Comparison of ENCODE assay signal across 18 cellular contexts in the genomic region with DNA sequence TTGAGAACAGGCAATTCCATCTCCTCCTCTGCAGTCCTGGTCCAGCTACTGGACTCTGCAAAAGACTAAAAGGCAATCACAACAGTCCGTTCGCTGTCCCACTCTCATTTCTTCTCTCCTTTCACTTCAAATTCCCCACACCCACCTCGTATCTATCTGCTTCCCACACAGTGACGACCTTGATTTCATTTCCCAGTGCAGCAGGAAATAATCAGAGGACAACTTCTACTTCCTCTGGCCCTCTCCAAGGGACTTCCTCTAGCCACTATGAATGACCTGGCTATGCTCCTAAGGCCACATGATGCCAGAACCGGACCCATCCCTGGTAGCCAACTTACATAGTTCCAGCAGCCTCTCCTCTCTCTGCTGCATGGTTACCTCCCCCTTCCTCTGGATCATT. TPM values are rescaled to one million over a fixed set of nuclear protein-coding genes. Genes with fewer than 3 reads are reported as not detected.
DNase-seq lines count a peak whose midpoint lies in the region; ATAC-seq, FAIRE-seq and TF ChIP-seq lines count a peak whose summit lies in the region.
"Had no signal": no experiment of that assay in that cellular context is flagged by ENCODE, and none has a peak within 500 bp of the region (broad histone marks: within the 10 kb centered on the region; RNA-seq: fewer than 3 reads in every experiment).

No MANE protein-coding gene starts in this region.

- no peak overlapping the region for H3K4me2 ChIP-seq in astrocyte (ENCODE audit: low read length)

- no peak overlapping the region for H2AFZ ChIP-seq in astrocyte (ENCODE audit: low read depth, low read length)

- 61 to 68% methylated on average over 5 of the region's 5 CpGs for WGBS in lung, 2 donors
- 66% methylated on average over 5 of the region's 5 CpGs for WGBS in suprapubic skin

- H3K4me3 Mint-ChIP-seq in CD8-positive, alpha-beta memory T cell = peak overlapping the region; percentile 16 to 91 (median 57)
- H3K4me3 Mint-ChIP-seq in astrocyte (ENCODE audit: unreplicated experiment) = no peak overlapping the region

- POLR2A ChIA-PET in CD8-positive, alpha-beta memory T cell (lab: Charles Lee) = no interaction called here

- peaks cover 24% of the 10 kb centered on the region for H3K36me3 ChIP-seq in CD8-positive, alpha-beta memory T cell (ENCODE audit: insufficient read depth, low read length)
- H3K36me3 ChIP-seq in astrocyte (ENCODE audit: insufficient read depth, low read length) (peaks cover 26% of the 10 kb centered on the region), lung (ENCODE audit: control insufficient read depth in 2 of 2, insufficient read depth in 2 of 2, low read length in 2 of 2) (peaks cover 17 to 44% of the 10 kb centered on the region in 2 donors), suprapubic skin (peaks cover 78% of the 10 kb centered on the region), Peyer's patch (peaks cover 0 to 87% (median 2%) of the 10 kb centered on the region in 3 donors)
- H3K36me3 ChIP-seq: prostate gland had no signal

- H3K9ac ChIP-seq in astrocyte (ENCODE audit: low read length) = no peak overlapping the region

- no peaks in the 10 kb centered on the region for H3K9me3 ChIP-seq in CD8-positive, alpha-beta memory T cell (ENCODE audit: low read length)
- no peaks in the 10 kb centered on the region for H3K9me3 ChIP-seq in astrocyte (ENCODE audit: insufficient read depth, low read depth, low read length)
- H3K9me3 ChIP-seq in lung (ENCODE audit: control insufficient read depth in 2 of 2, insufficient read depth in 1 of 2, low read length in 1 of 2) = no peaks in the 10 kb centered on the region
- H3K9me3 ChIP-seq in suprapubic skin = no peaks in the 10 kb centered on the region
- no peaks in the 10 kb centered on the region for H3K9me3 ChIP-seq in Peyer's patch
- H3K9me3 ChIP-seq: HAP-1, prostate gland had no signal

- no peak for TF ChIP-seq CTCF in astrocyte (IDR thresholded peaks at IDR 0.05; ENCODE audit: insufficient read depth, low read depth, low read length)
- no peak for TF ChIP-seq CTCF in lung (IDR thresholded peaks at IDR 0.05; ENCODE audit: control extremely low read depth, extremely low read depth)
- no peak for TF ChIP-seq CTCF in suprapubic skin (IDR thresholded peaks at IDR 0.05)
- TF ChIP-seq CTCF in Peyer's patch (IDR thresholded peaks at IDR 0.05) = no peak

- no peaks in the 10 kb centered on the region for H3K27me3 ChIP-seq in CD8-positive, alpha-beta memory T cell (ENCODE audit: insufficient read depth, low read length, poor library complexity, severe bottlenecking)
- H3K27me3 ChIP-seq in astrocyte (ENCODE audit: insufficient read depth, low read length) (no peaks in the 10 kb centered on the region), lung (ENCODE audit: control insufficient read depth, insufficient read depth) (no peaks in the 10 kb centered on the region), suprapubic skin (no peaks in the 10 kb centered on the region), Peyer's patch (no peaks in the 10 kb centered on the region)

- DNase-seq in CD1c-positive myeloid dendritic cell (ENCODE audit: extremely low spot score) (peak; percentile 18), astrocyte (ENCODE audit: low read depth) (no peak), lung (ENCODE audit: low spot score) (no peak), DMS53 treated with DMSO at 0.1 percent for 48 hours (lab: John Stamatoyannopoulos, UW; ENCODE audit: unreplicated experiment) (no peak), suprapubic skin (ENCODE audit: low spot score in 2 of 2) (no peak), Peyer's patch (no peak)
- DNase-seq in CD8-positive, alpha-beta memory T cell = no peak
- DNase-seq: activated CD4-positive, alpha-beta T cell treated with anti-CD3 and anti-CD28 coated beads for 1 hour; islet precursor cell; NCI-H1048; NCI-H774; stimulated activated CD4-positive, alpha-beta T cell treated with anti-CD3 and anti-CD28 coated beads, Interleukin-15, amount 100 ng/mL, for 24 hours had no signal

- FAIRE-seq in astrocyte (lab: Jason Lieb, UNC) = no peak
- FAIRE-seq: GM12891, RCC 7860 had no signal

- H4K20me1 ChIP-seq in astrocyte (ENCODE audit: insufficient read depth, low read length) = no peaks in the 10 kb centered on the region

- peaks cover 0 to 65% (median 23%) of the 10 kb centered on the region in 3 donors for H3K36me3 Mint-ChIP-seq in CD8-positive, alpha-beta memory T cell
- peaks cover 15% of the 10 kb centered on the region for H3K36me3 Mint-ChIP-seq in astrocyte (ENCODE audit: low read depth, unreplicated experiment)

- TF ChIP-seq POLR2A in suprapubic skin (IDR thresholded peaks at IDR 0.05) = no peak
- TF ChIP-seq POLR2A in Peyer's patch (IDR thresholded peaks at IDR 0.05) = no peak

- H3K4me3 ChIP-seq in CD8-positive, alpha-beta memory T cell (ENCODE audit: low read length) = no peak overlapping the region
- H3K4me3 ChIP-seq in astrocyte (ENCODE audit: insufficient read depth, low read depth, low read length) = no peak overlapping the region
- H3K4me3 ChIP-seq in lung = no peak overlapping the region
- H3K4me3 ChIP-seq in suprapubic skin = no peak overlapping the region
- no peak overlapping the region for H3K4me3 ChIP-seq in Peyer's patch
- H3K4me3 ChIP-seq: HAP-1, prostate gland had no signal

- no peak for TF ChIP-seq EP300 in suprapubic skin (IDR thresholded peaks at IDR 0.05)

- ATAC-seq in lung (ENCODE audit: insufficient read depth, low FRiP score) (no peak), HG03342 (IDR thresholded peaks at IDR 0.05; ENCODE audit: unreplicated experiment) (no peak)

- no peaks in the 10 kb centered on the region for H3K27me3 Mint-ChIP-seq in CD8-positive, alpha-beta memory T cell
- H3K27me3 Mint-ChIP-seq in astrocyte (ENCODE audit: low read depth, unreplicated experiment) = no peaks in the 10 kb centered on the region

- H3K27ac Mint-ChIP-seq in CD8-positive, alpha-beta memory T cell = peak overlapping the region; percentile 83 to 97 (median 93)
- H3K27ac Mint-ChIP-seq in astrocyte (ENCODE audit: unreplicated experiment) = no peak overlapping the region

- H3K79me2 ChIP-seq in astrocyte (ENCODE audit: insufficient read depth, low read length) = peaks cover 9% of the 10 kb centered on the region

- H3K9me3 Mint-ChIP-seq in CD8-positive, alpha-beta memory T cell = no peaks in the 10 kb centered on the region
- no peaks in the 10 kb centered on the region for H3K9me3 Mint-ChIP-seq in astrocyte (ENCODE audit: unreplicated experiment)

- CTCF ChIA-PET in CD8-positive, alpha-beta memory T cell (lab: Charles Lee) = interaction anchor here (0.8 kb wide), 1 partner anchor 60 kb away, joined by 3 read pairs; no protein-coding TSS in a partner anchor

- H3K4me1 Mint-ChIP-seq in CD8-positive, alpha-beta memory T cell = peaks cover 29% of the 10 kb centered on the region in 3 donors
- H3K4me1 Mint-ChIP-seq in astrocyte (ENCODE audit: low read depth, unreplicated experiment) = peaks cover 24% of the 10 kb centered on the region

- H3K4me1 ChIP-seq in CD8-positive, alpha-beta memory T cell (ENCODE audit: insufficient read depth, low read length) = peaks cover 27% of the 10 kb centered on the region
- H3K4me1 ChIP-seq in astrocyte (ENCODE audit: insufficient read depth, low read length) = peaks cover 14% of the 10 kb centered on the region
- peaks cover 0 to 1% of the 10 kb centered on the region in 2 donors for H3K4me1 ChIP-seq in lung (ENCODE audit: control insufficient read depth in 2 of 2, insufficient read depth in 2 of 2, low read length in 2 of 2)
- peaks cover 21% of the 10 kb centered on the region for H3K4me1 ChIP-seq in suprapubic skin
- no peaks in the 10 kb centered on the region for H3K4me1 ChIP-seq in Peyer's patch
- H3K4me1 ChIP-seq: HAP-1, prostate gland had no signal

- no peak overlapping the region for H3K27ac ChIP-seq in CD8-positive, alpha-beta memory T cell (ENCODE audit: low read depth, low read length)
- peak overlapping the region; percentile 82 for H3K27ac ChIP-seq in astrocyte (ENCODE audit: low read depth, low read length)
- peak overlapping the region; percentile 1 to 6 for H3K27ac ChIP-seq in lung (ENCODE audit: low read depth in 1 of 2, low read length in 1 of 2)
- no peak overlapping the region for H3K27ac ChIP-seq in suprapubic skin
- H3K27ac ChIP-seq in Peyer's patch = peak overlapping the region in 1 of 4 donors; percentile 0
- H3K27ac ChIP-seq: prostate gland had no signal

RNA-seq across cellular contexts. Expression of a gene that starts 8.0 kb away (rescaled TPM):
- 10 to 100 TPM; 55.8 to 57.8 TPM for total RNA-seq in CD8-positive, alpha-beta memory T cell
- 18.2 TPM for polyA plus RNA-seq in CD8-positive, alpha-beta memory T cell
- total RNA-seq in astrocyte = 24.0 and 26.8 TPM in 2 replicates
- total RNA-seq in lung = 10 to 100 TPM; 26.4 to 29.4 TPM
- 1 to 10 TPM; 3.4 to 6.9 TPM for polyA plus RNA-seq in lung
- total RNA-seq in suprapubic skin = 10 to 100 TPM; 19.4 to 33.6 (median 27.5) TPM
- 10 to 100 TPM; 19.0 to 28.0 (median 22.5) TPM for total RNA-seq in Peyer's patch

RNA-seq across cellular contexts. Expression of a gene that starts 8.8 kb away (rescaled TPM):
- total RNA-seq in CD8-positive, alpha-beta memory T cell = not detected
- not detected for polyA plus RNA-seq in CD8-positive, alpha-beta memory T cell
- total RNA-seq in astrocyte (not detected in 2 replicates), lung (under 1 TPM; 0.21 to 0.51 TPM), suprapubic skin (under 1 TPM in 2 of 4 donors, not detected in 2; 0.40 to 0.45 TPM), Peyer's patch (not detected)
- under 1 TPM; 0.02 to 0.08 TPM for polyA plus RNA-seq in lung
- total RNA-seq: temporal lobe had no signal

RNA-seq across cellular contexts. Expression of a gene that starts 33.5 kb away (rescaled TPM):
- total RNA-seq in CD8-positive, alpha-beta memory T cell = 10 to 100 TPM; 25.0 to 31.7 TPM
- 24.1 TPM for polyA plus RNA-seq in CD8-positive, alpha-beta memory T cell
- total RNA-seq in astrocyte (20.0 and 26.5 TPM in 2 replicates), lung (10 to 100 TPM; 21.6 to 41.3 TPM), suprapubic skin (10 to 100 TPM; 17.8 to 26.7 (median 21.6) TPM), Peyer's patch (10 to 100 TPM; 27.0 to 80.9 (median 38.2) TPM)
- 10 to 100 TPM; 33.0 to 35.5 TPM for polyA plus RNA-seq in lung

RNA-seq across cellular contexts. Expression of a gene that starts 54.9 kb away (rescaled TPM):
- total RNA-seq in CD8-positive, alpha-beta memory T cell = 1 to 10 TPM; 2.2 to 2.6 TPM
- 1.0 TPM for polyA plus RNA-seq in CD8-positive, alpha-beta memory T cell
- total RNA-seq in astrocyte (23.0 and 25.1 TPM in 2 replicates), lung (10 to 100 TPM; 11.2 to 22.9 TPM), suprapubic skin (100 to 1,000 TPM in 2 of 4 donors, 10 to 100 TPM in 2; 76.3 to 347 (median 107) TPM), Peyer's patch (10 to 100 TPM; 17.7 to 56.9 (median 45.4) TPM)
- polyA plus RNA-seq in lung = 1 to 10 TPM; 3.4 to 8.7 TPM

RNA-seq across cellular contexts. Expression of a gene that starts 56.3 kb away (rescaled TPM):
- 10 to 100 TPM; 36.4 to 37.3 TPM for total RNA-seq in CD8-positive, alpha-beta memory T cell
- 31.6 TPM for polyA plus RNA-seq in CD8-positive, alpha-beta memory T cell
- 39.7 and 42.3 TPM in 2 replicates for total RNA-seq in astrocyte
- total RNA-seq in lung = 10 to 100 TPM; 16.0 to 31.3 TPM
- polyA plus RNA-seq in lung = 10 to 100 TPM in 1 of 2 donors, 1 to 10 TPM in 1; 9.2 to 23.3 TPM
- 100 to 1,000 TPM; 105 to 125 (median 118) TPM for total RNA-seq in suprapubic skin
- total RNA-seq in Peyer's patch = 10 to 100 TPM; 14.4 to 25.1 (median 18.2) TPM

Comparison
In these comparisons a context has a peak if more than half of its experiments do, and no peak if none do; other contexts are left out.
1. H3K27ac ChIP-seq: peak in astrocyte (single experiment) and lung (2 of 2); none in CD8-positive, alpha-beta memory T cell (single experiment) and suprapubic skin (single experiment).